ENCODE assay signal across 9 cellular contexts in the genomic region with DNA sequence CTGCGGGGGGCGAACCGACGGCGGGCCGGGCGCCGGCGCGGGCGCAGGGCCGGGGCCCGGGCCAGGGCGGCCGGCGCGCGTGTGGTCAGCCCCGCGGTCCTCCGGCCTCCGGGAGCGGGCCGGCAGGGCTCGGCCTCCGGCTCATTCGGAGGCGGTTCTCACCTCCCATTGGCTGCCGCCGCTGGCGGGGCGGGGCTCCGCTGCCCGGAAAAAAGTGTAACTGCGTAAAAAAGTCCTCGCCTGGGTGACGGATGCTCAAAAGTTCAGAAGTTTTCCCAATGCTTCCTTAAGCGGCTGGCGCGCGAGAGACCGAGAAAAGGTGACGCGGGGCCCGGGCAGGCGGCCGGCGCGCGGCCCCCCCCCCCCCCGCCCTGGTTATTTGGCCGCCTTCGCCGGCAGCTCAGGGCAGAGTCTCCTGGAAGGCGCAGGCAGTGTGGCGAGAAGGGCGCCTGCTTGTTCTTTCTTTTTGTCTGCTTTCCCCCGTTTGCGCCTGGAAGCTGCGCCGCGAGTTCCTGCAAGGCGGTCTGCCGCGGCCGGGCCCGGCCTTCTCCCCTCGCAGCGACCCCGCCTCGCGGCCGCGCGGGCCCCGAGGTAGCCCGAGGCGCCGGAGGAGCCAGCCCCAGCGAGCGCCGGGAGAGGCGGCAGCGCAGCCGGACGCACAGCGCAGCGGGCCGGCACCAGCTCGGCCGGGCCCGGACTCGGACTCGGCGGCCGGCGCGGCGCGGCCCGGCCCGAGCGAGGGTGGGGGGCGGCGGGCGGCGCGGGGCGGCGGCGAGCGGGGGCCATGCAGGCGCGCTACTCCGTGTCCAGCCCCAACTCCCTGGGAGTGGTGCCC. TPM values are rescaled to one million over a fixed set of nuclear protein-coding genes. Genes with fewer than 3 reads are reported as not detected.
DNase-seq lines count a peak whose midpoint lies in the region; ATAC-seq, FAIRE-seq and TF ChIP-seq lines count a peak whose summit lies in the region.
"Had no signal": no experiment of that assay in that cellular context is flagged by ENCODE, and none has a peak within 500 bp of the region (broad histone marks: within the 10 kb centered on the region; RNA-seq: fewer than 3 reads in every experiment).

A gene (plus strand): TSS at position 254 of the 835 bp plus-strand sequence. CDS start 531 bp downstream, at position 785.

- ATAC-seq in SK-N-SH treated with all-trans-retinoic acid at 6 μM for 48 hours: peak; percentile 82
- peak; percentile 86 for ATAC-seq in left lobe of liver
- peak; percentile 35 for ATAC-seq in stimulated activated naive CD8-positive, alpha-beta T cell treated with anti-CD3 and anti-CD28 coated beads, Interleukin-15, Interleukin-2, amounts not matched to agents 100 U/mL and 50 U/mL, for 24 hours

- peak; percentile 46 for FAIRE-seq in HTR-8/SVneo (lab: Jason Lieb, UNC)
- FAIRE-seq: colon had no signal

- DNase-seq in D341Med (ENCODE audit: low spot score) (peak; percentile 82), GM19240 (ENCODE audit: insufficient read length, low spot score) (peak; percentile 83), HTR-8/SVneo (ENCODE audit: insufficient read length, low spot score) (peak; percentile 93), dedifferentiated amniotic fluid mesenchymal stem cell (ENCODE audit: extremely low spot score) (peak; percentile 96), left lobe of liver (ENCODE audit: low spot score) (peak; percentile 86), cerebellar nuclear complex (lab: John Stamatoyannopoulos, UW) (no peak)
- peak; percentile 61 for DNase-seq in stimulated activated naive CD8-positive, alpha-beta T cell treated with anti-CD3 and anti-CD28 coated beads, Interleukin-15, Interleukin-2, amounts not matched to agents 100 U/mL and 50 U/mL, for 24 hours

TF ChIP-seq in SK-N-SH treated with all-trans-retinoic acid at 6 μM for 48 hours, 23 proteins besides CTCF, POLR2A, EP300 and RAD21:
- TF ChIP-seq ISL1 (CRISPR knock-in tag; IDR thresholded peaks at IDR 0.05) (no peak), SNAI2 (CRISPR knock-in tag; IDR thresholded peaks at IDR 0.05) (no peak), ZC3H10 (CRISPR knock-in tag; IDR thresholded peaks at IDR 0.05) (no peak), OSR1 (CRISPR knock-in tag; IDR thresholded peaks at IDR 0.05) (no peak), TOX (CRISPR knock-in tag; IDR thresholded peaks at IDR 0.05; ENCODE audit: borderline replicate concordance) (no peak), TCF4 (CRISPR knock-in tag; IDR thresholded peaks at IDR 0.05; ENCODE audit: borderline replicate concordance) (no peak), PPARA (CRISPR knock-in tag; IDR thresholded peaks at IDR 0.05; ENCODE audit: borderline replicate concordance) (no peak), ZFP30 (CRISPR knock-in tag; IDR thresholded peaks at IDR 0.05) (no peak), GLIS3 (CRISPR knock-in tag; IDR thresholded peaks at IDR 0.05) (no peak), ARNTL (CRISPR knock-in tag; IDR thresholded peaks at IDR 0.05; ENCODE audit: borderline replicate concordance, low read depth) (no peak), ZFP3 (CRISPR knock-in tag; IDR thresholded peaks at IDR 0.05) (no peak), ZNF8 (CRISPR knock-in tag; IDR thresholded peaks at IDR 0.05) (no peak), ZNF565 (CRISPR knock-in tag; conservative IDR thresholded peaks at IDR 0.05; ENCODE audit: low read depth) (no peak), CSDC2 (CRISPR knock-in tag; IDR thresholded peaks at IDR 0.05) (no peak)
- TF ChIP-seq, protein P1, sequence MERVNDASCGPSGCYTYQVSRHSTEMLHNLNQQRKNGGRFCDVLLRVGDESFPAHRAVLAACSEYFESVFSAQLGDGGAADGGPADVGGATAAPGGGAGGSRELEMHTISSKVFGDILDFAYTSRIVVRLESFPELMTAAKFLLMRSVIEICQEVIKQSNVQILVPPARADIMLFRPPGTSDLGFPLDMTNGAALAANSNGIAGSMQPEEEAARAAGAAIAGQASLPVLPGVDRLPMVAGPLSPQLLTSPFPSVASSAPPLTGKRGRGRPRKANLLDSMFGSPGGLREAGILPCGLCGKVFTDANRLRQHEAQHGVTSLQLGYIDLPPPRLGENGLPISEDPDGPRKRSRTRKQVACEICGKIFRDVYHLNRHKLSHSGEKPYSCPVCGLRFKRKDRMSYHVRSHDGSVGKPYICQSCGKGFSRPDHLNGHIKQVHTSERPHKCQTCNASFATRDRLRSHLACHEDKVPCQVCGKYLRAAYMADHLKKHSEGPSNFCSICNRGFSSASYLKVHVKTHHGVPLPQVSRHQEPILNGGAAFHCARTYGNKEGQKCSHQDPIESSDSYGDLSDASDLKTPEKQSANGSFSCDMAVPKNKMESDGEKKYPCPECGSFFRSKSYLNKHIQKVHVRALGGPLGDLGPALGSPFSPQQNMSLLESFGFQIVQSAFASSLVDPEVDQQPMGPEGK (CRISPR knock-in tag; IDR thresholded peaks at IDR 0.05; ENCODE audit: borderline replicate concordance): no peak
- TF ChIP-seq, protein P2, sequence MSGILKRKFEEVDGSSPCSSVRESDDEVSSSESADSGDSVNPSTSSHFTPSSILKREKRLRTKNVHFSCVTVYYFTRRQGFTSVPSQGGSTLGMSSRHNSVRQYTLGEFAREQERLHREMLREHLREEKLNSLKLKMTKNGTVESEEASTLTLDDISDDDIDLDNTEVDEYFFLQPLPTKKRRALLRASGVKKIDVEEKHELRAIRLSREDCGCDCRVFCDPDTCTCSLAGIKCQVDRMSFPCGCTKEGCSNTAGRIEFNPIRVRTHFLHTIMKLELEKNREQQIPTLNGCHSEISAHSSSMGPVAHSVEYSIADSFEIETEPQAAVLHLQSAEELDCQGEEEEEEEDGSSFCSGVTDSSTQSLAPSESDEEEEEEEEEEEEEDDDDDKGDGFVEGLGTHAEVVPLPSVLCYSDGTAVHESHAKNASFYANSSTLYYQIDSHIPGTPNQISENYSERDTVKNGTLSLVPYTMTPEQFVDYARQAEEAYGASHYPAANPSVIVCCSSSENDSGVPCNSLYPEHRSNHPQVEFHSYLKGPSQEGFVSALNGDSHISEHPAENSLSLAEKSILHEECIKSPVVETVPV (CRISPR knock-in tag; IDR thresholded peaks at IDR 0.05): no peak
- TF ChIP-seq, protein P3, sequence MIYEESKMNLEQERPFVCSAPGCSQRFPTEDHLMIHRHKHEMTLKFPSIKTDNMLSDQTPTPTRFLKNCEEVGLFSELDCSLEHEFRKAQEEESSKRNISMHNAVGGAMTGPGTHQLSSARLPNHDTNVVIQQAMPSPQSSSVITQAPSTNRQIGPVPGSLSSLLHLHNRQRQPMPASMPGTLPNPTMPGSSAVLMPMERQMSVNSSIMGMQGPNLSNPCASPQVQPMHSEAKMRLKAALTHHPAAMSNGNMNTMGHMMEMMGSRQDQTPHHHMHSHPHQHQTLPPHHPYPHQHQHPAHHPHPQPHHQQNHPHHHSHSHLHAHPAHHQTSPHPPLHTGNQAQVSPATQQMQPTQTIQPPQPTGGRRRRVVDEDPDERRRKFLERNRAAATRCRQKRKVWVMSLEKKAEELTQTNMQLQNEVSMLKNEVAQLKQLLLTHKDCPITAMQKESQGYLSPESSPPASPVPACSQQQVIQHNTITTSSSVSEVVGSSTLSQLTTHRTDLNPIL (CRISPR knock-in tag; IDR thresholded peaks at IDR 0.05; ENCODE audit: low read depth): no peak
- TF ChIP-seq, protein P4, sequence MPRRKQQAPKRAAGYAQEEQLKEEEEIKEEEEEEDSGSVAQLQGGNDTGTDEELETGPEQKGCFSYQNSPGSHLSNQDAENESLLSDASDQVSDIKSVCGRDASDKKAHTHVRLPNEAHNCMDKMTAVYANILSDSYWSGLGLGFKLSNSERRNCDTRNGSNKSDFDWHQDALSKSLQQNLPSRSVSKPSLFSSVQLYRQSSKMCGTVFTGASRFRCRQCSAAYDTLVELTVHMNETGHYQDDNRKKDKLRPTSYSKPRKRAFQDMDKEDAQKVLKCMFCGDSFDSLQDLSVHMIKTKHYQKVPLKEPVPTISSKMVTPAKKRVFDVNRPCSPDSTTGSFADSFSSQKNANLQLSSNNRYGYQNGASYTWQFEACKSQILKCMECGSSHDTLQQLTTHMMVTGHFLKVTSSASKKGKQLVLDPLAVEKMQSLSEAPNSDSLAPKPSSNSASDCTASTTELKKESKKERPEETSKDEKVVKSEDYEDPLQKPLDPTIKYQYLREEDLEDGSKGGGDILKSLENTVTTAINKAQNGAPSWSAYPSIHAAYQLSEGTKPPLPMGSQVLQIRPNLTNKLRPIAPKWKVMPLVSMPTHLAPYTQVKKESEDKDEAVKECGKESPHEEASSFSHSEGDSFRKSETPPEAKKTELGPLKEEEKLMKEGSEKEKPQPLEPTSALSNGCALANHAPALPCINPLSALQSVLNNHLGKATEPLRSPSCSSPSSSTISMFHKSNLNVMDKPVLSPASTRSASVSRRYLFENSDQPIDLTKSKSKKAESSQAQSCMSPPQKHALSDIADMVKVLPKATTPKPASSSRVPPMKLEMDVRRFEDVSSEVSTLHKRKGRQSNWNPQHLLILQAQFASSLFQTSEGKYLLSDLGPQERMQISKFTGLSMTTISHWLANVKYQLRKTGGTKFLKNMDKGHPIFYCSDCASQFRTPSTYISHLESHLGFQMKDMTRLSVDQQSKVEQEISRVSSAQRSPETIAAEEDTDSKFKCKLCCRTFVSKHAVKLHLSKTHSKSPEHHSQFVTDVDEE (CRISPR knock-in tag; IDR thresholded peaks at IDR 0.05): no peak
- TF ChIP-seq, protein P5, sequence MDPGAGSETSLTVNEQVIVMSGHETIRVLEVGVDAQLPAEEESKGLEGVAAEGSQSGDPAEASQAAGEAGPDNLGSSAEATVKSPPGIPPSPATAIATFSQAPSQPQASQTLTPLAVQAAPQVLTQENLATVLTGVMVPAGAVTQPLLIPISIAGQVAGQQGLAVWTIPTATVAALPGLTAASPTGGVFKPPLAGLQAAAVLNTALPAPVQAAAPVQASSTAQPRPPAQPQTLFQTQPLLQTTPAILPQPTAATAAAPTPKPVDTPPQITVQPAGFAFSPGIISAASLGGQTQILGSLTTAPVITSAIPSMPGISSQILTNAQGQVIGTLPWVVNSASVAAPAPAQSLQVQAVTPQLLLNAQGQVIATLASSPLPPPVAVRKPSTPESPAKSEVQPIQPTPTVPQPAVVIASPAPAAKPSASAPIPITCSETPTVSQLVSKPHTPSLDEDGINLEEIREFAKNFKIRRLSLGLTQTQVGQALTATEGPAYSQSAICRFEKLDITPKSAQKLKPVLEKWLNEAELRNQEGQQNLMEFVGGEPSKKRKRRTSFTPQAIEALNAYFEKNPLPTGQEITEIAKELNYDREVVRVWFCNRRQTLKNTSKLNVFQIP (CRISPR knock-in tag; IDR thresholded peaks at IDR 0.05; ENCODE audit: borderline replicate concordance, low read depth): no peak
TF ChIP-seq in SK-N-SH treated with all-trans-retinoic acid at 6 μM for 48 hours: peak in this region for 0.

RNA-seq across cellular contexts. Expression of the gene that starts here (rescaled TPM):
- total RNA-seq in left lobe of liver: 0.38 TPM

Comparison
In these comparisons a context has a peak if more than half of its experiments do, and no peak if none do; other contexts are left out.
1. Peak in DNase-seq and ATAC-seq in left lobe of liver; RNA of the gene not detected or under 1 TPM.
2. DNase-seq: peak in D341Med (single experiment), GM19240 (single experiment), HTR-8/SVneo (single experiment), dedifferentiated amniotic fluid mesenchymal stem cell (single experiment) and stimulated activated naive CD8-positive, alpha-beta T cell treated with anti-CD3 and anti-CD28 coated beads, Interleukin-15, Interleukin-2, amounts not matched to agents 100 U/mL and 50 U/mL, for 24 hours (single experiment); none in cerebellar nuclear complex (0 of 2).
3. ATAC-seq: peak in every context shown above with its lines; median percentile 86 in left lobe of liver; 82 in SK-N-SH treated with all-trans-retinoic acid at 6 μM for 48 hours; 35 in stimulated activated naive CD8-positive, alpha-beta T cell treated with anti-CD3 and anti-CD28 coated beads, Interleukin-15, Interleukin-2, amounts not matched to agents 100 U/mL and 50 U/mL, for 24 hours.